18 cellular contexts compared by ENCODE assay signal in genomic region chr11:61903845-61904244, GRCh38. TPM values are rescaled to one million over a fixed set of nuclear protein-coding genes. Genes with fewer than 3 reads are reported as not detected.
"Had no signal": no experiment of that assay in that cellular context is flagged by ENCODE, and none has a peak within 500 bp of the region (broad histone marks: within the 10 kb centered on the region; RNA-seq: fewer than 3 reads in every experiment).

No MANE protein-coding gene starts in this region.

- ATAC-seq: T-helper 17 cell had no signal

- H3K36me3 ChIP-seq: cardiac muscle cell had no signal

- H3K27ac Mint-ChIP-seq: activated B cell treated with CpG ODN at 0.5 μM for 24 hours; activated CD4-positive, alpha-beta T cell treated with anti-CD3 and anti-CD28 coated beads for 36 hours; activated naive CD8-positive, alpha-beta T cell treated with anti-CD3 and anti-CD28 coated beads, Interleukin-2, amount 10 ng/mL, durations not matched to agents 7 days and 5 days; immature natural killer cell; T-helper 17 cell; type B pancreatic cell had no signal

- H3K27me3 ChIP-seq: cardiac muscle cell, heart right ventricle, left lung had no signal

- DNase-seq: activated B cell treated with CpG ODN at 0.5 μM for 24 hours; activated CD4-positive, alpha-beta T cell treated with anti-CD3 and anti-CD28 coated beads, Interleukin-2, amount 50 U/mL, for 4 hours; activated naive CD4-positive, alpha-beta T cell treated with Interleukin-2 at 50 U/mL for 16 hours; activated naive CD8-positive, alpha-beta T cell treated with anti-CD3 and anti-CD28 coated beads, Interleukin-2, amount 10 ng/mL, durations not matched to agents 7 days and 5 days; heart right ventricle; immature natural killer cell; spleen; stimulated activated CD4-positive, alpha-beta T cell treated with anti-CD3 and anti-CD28 coated beads, Interleukin-4, amount 100 ng/mL, for 1 hour; stimulated activated naive CD4-positive, alpha-beta T cell; SW 1271; T-helper 17 cell had no signal

- H3K9me3 Mint-ChIP-seq: activated B cell treated with CpG ODN at 0.5 μM for 24 hours; activated naive CD8-positive, alpha-beta T cell treated with anti-CD3 and anti-CD28 coated beads, Interleukin-2, amount 10 ng/mL, durations not matched to agents 7 days and 5 days; immature natural killer cell; type B pancreatic cell had no signal

- H3K9me3 ChIP-seq: heart right ventricle, left lung, spleen, thoracic aorta had no signal

- H3K36me3 Mint-ChIP-seq: activated naive CD8-positive, alpha-beta T cell treated with anti-CD3 and anti-CD28 coated beads, Interleukin-2, amount 10 ng/mL, durations not matched to agents 7 days and 5 days; immature natural killer cell; type B pancreatic cell had no signal

- H3K27ac ChIP-seq: cardiac muscle cell, epithelial cell of prostate, heart right ventricle, left lung, thoracic aorta had no signal

- H3K27me3 Mint-ChIP-seq: activated B cell treated with CpG ODN at 0.5 μM for 24 hours; activated CD4-positive, alpha-beta T cell treated with anti-CD3 and anti-CD28 coated beads for 36 hours; type B pancreatic cell had no signal

- H3K4me3 ChIP-seq: cardiac muscle cell, left lung, spleen, thoracic aorta had no signal

- H3K4me3 Mint-ChIP-seq: activated B cell treated with CpG ODN at 0.5 μM for 24 hours; activated CD4-positive, alpha-beta T cell treated with anti-CD3 and anti-CD28 coated beads for 36 hours; activated naive CD8-positive, alpha-beta T cell treated with anti-CD3 and anti-CD28 coated beads, Interleukin-2, amount 10 ng/mL, durations not matched to agents 7 days and 5 days; immature natural killer cell; T-helper 17 cell; type B pancreatic cell had no signal

RNA-seq across cellular contexts. Expression of gene RAB3IL1, which starts 13.5 kb away (rescaled TPM):
- total RNA-seq: activated B cell treated with CpG ODN at 0.5 μM for 24 hours; activated CD8-positive, alpha-beta memory T cell treated with anti-CD3 and anti-CD28 coated beads for 36 hours; T-helper 17 cell had no signal
- polyA plus RNA-seq: immature natural killer cell had no signal

RNA-seq across cellular contexts. Expression of gene BEST1, which starts 46.3 kb away (rescaled TPM):
- total RNA-seq: activated CD8-positive, alpha-beta memory T cell treated with anti-CD3 and anti-CD28 coated beads for 36 hours had no signal
